Comparison of ENCODE assay signal across 15 cellular contexts in genomic region chr15:53246996-53247395, GRCh38.
"Had no signal": no experiment of that assay in that cellular context is flagged by ENCODE, and none has a peak within 500 bp of the region (broad histone marks: within the 10 kb centered on the region; RNA-seq: fewer than 3 reads in every experiment).

No MANE protein-coding gene starts in this region.

- H3K4me2 ChIP-seq: smooth muscle cell had no signal

- H3K4me3 Mint-ChIP-seq: mesothelial cell of epicardium; natural killer cell treated with Interleukin-12 subunit alpha and Interleukin-12 subunit beta and Interleukin-15 and Interleukin-18, amount 100 ng/mL, for 72 hours had no signal

- H3K27me3 ChIP-seq: esophagus squamous epithelium, pancreas had no signal

- H3K36me3 ChIP-seq: esophagus squamous epithelium, pancreas had no signal

- ATAC-seq: pancreas, right cardiac atrium had no signal

- H3K27ac Mint-ChIP-seq: mesothelial cell of epicardium; natural killer cell treated with Interleukin-12 subunit alpha and Interleukin-12 subunit beta and Interleukin-15 and Interleukin-18, amount 100 ng/mL, for 72 hours; progenitor cell of endocrine pancreas had no signal

- H3K4me1 ChIP-seq: esophagus squamous epithelium had no signal

- H3K9me3 Mint-ChIP-seq: mesothelial cell of epicardium had no signal

- H3K27ac ChIP-seq: esophagus squamous epithelium, pancreas had no signal

- H3K27me3 Mint-ChIP-seq: natural killer cell treated with Interleukin-12 subunit alpha and Interleukin-12 subunit beta and Interleukin-15 and Interleukin-18, amount 100 ng/mL, for 72 hours; progenitor cell of endocrine pancreas had no signal

- DNase-seq: effector memory CD4-positive, alpha-beta T cell; esophagus squamous epithelium; foreskin fibroblast; head of caudate nucleus; hippocampal formation; kidney glomerular epithelial cell; occipital lobe; pancreas; right cardiac atrium; stimulated activated CD4-positive, alpha-beta T cell treated with anti-CD3 and anti-CD28 coated beads, Interleukin-2, amount 100 ng/mL, for 48 hours; stimulated activated naive CD4-positive, alpha-beta T cell treated with Interleukin-2 at 50 U/mL for 16 hours had no signal

- H3K9me3 ChIP-seq: esophagus squamous epithelium, pancreas had no signal

- H3K36me3 Mint-ChIP-seq: mesothelial cell of epicardium; natural killer cell treated with Interleukin-12 subunit alpha and Interleukin-12 subunit beta and Interleukin-15 and Interleukin-18, amount 100 ng/mL, for 72 hours had no signal

- H3K4me3 ChIP-seq: esophagus squamous epithelium, pancreas, smooth muscle cell had no signal

- FAIRE-seq: pancreas had no signal
